20 cellular contexts compared by ENCODE assay signal in the genomic region with DNA sequence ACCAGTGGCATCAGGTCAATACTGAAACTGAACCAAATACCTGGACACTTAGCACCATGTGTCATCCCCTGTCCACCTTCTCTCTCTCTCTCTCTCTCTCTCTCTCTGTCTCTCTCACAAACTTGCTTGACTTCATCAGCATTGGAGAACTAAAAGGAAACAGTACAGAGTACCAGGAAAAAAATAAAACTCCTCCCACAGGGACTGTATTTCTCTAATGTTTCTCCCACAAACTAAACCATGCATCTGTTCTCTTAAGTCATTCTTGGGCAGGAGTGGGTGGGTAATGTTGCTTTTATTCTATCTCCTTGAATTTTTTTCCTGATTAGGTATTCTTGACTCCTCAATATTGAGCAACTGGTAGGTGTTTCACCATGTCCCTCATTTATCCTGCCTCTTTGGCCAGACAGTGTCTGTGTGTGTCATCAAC.
DNase-seq lines count a peak whose midpoint lies in the region; ATAC-seq, FAIRE-seq and TF ChIP-seq lines count a peak whose summit lies in the region.
"Had no signal": no experiment of that assay in that cellular context is flagged by ENCODE, and none has a peak within 500 bp of the region (broad histone marks: within the 10 kb centered on the region; RNA-seq: fewer than 3 reads in every experiment).

No MANE protein-coding gene starts in this region.

- no peak overlapping the region for H3K9ac ChIP-seq in astrocyte (ENCODE audit: low read length)

- DNase-seq in AG09309 (ENCODE audit: low read depth): peak; percentile 27
- peak; percentile 30 for DNase-seq in HCEC 1CT
- DNase-seq in astrocyte (ENCODE audit: low read depth): peak; percentile 65
- DNase-seq in foreskin keratinocyte: peak; percentile 50 to 51
- no peak for DNase-seq in OCI-LY7 (ENCODE audit: low spot score)
- no peak for DNase-seq in left colon
- no peak for DNase-seq in stimulated activated CD8-positive, alpha-beta memory T cell treated with anti-CD3 and anti-CD28 coated beads, Interleukin-4, amount 100 ng/mL, for 48 hours
- DNase-seq: activated CD4-positive, alpha-beta T cell treated with anti-CD3 and anti-CD28 coated beads for 48 hours; activated CD8-positive, alpha-beta memory T cell treated with anti-CD3 and anti-CD28 coated beads, Interleukin-2, amount 10 ng/mL, durations not matched to agents 7 days and 5 days; endodermal cell; islet precursor cell; NCI-H146; NCI-H2171; NCI-H526 treated with DMSO at 0.1 percent for 48 hours; SHP77 treated with DMSO at 0.1 percent for 48 hours had no signal

- ATAC-seq in foreskin keratinocyte: no peak
- ATAC-seq in left colon: no peak
- ATAC-seq in HG03378 (IDR thresholded peaks at IDR 0.05; ENCODE audit: unreplicated experiment): no peak
- ATAC-seq: activated CD8-positive, alpha-beta memory T cell treated with anti-CD3 and anti-CD28 coated beads, Interleukin-2, amount 10 ng/mL, durations not matched to agents 7 days and 5 days had no signal

- no peaks in the 10 kb centered on the region for H4K20me1 ChIP-seq in astrocyte (ENCODE audit: insufficient read depth, low read length)
- no peaks in the 10 kb centered on the region for H4K20me1 ChIP-seq in OCI-LY7 (ENCODE audit: insufficient read depth, low read length)

- H3K9me2 ChIP-seq in OCI-LY7 (ENCODE audit: insufficient read depth, low read length): no peaks in the 10 kb centered on the region

- CTCF ChIA-PET in OCI-LY7 (lab: Charles Lee; ENCODE audit: unreplicated experiment): no interaction called here

- H3K4me1 Mint-ChIP-seq in astrocyte (ENCODE audit: low read depth, unreplicated experiment): peaks cover 7% of the 10 kb centered on the region
- H3K4me1 Mint-ChIP-seq: activated CD8-positive, alpha-beta memory T cell treated with anti-CD3 and anti-CD28 coated beads, Interleukin-2, amount 10 ng/mL, durations not matched to agents 7 days and 5 days had no signal

- BruUV-seq in OCI-LY7 (replicated peaks; lab: Mats Ljungman, UMichigan): no TSS peak

- no peaks in the 10 kb centered on the region for H3K9me3 ChIP-seq in astrocyte (ENCODE audit: insufficient read depth, low read depth, low read length)
- H3K9me3 ChIP-seq in OCI-LY7 (ENCODE audit: low read length): no peaks in the 10 kb centered on the region
- H3K9me3 ChIP-seq: right atrium auricular region had no signal

- H3K36me3 ChIP-seq in astrocyte (ENCODE audit: insufficient read depth, low read length): no peaks in the 10 kb centered on the region
- no peaks in the 10 kb centered on the region for H3K36me3 ChIP-seq in OCI-LY7 (ENCODE audit: insufficient read depth, low read length)
- H3K36me3 ChIP-seq: right atrium auricular region had no signal

- H3K4me3 Mint-ChIP-seq in astrocyte (ENCODE audit: unreplicated experiment): no peak overlapping the region
- H3K4me3 Mint-ChIP-seq: activated CD8-positive, alpha-beta memory T cell treated with anti-CD3 and anti-CD28 coated beads, Interleukin-2, amount 10 ng/mL, durations not matched to agents 7 days and 5 days; activated naive CD8-positive, alpha-beta T cell; endodermal cell had no signal

- H3K9me3 Mint-ChIP-seq in astrocyte (ENCODE audit: unreplicated experiment): peaks cover 4% of the 10 kb centered on the region
- H3K9me3 Mint-ChIP-seq: endodermal cell had no signal

- TF ChIP-seq CTCF in AG09309 (IDR thresholded peaks at IDR 0.05; ENCODE audit: control insufficient read depth, insufficient read depth, low read depth, low read length, missing control alignments) (no peak), astrocyte (IDR thresholded peaks at IDR 0.05; ENCODE audit: insufficient read depth, low read depth, low read length) (no peak), foreskin keratinocyte (conservative IDR thresholded peaks at IDR 0.05) (no peak), OCI-LY7 (conservative IDR thresholded peaks at IDR 0.05; ENCODE audit: low read length) (no peak)

- H3K27me3 ChIP-seq in astrocyte (ENCODE audit: insufficient read depth, low read length) (peaks cover under 1% of the 10 kb centered on the region), foreskin keratinocyte (peaks cover 19% of the 10 kb centered on the region)
- H3K27me3 ChIP-seq: right atrium auricular region had no signal

- POLR2A ChIA-PET in OCI-LY7 (lab: Charles Lee): no interaction called here

- no peak for FAIRE-seq in astrocyte (lab: Jason Lieb, UNC)
- FAIRE-seq: frontal cortex had no signal

- H3K27ac ChIP-seq in astrocyte (ENCODE audit: low read depth, low read length) (no peak overlapping the region), foreskin keratinocyte (no peak overlapping the region), OCI-LY7 (ENCODE audit: low read depth, low read length, poor library complexity, severe bottlenecking) (no peak overlapping the region)
- H3K27ac ChIP-seq: right atrium auricular region had no signal

- H3K4me3 ChIP-seq in AG09309 (ENCODE audit: control insufficient read depth, low read depth, low read length): no peak overlapping the region
- no peak overlapping the region for H3K4me3 ChIP-seq in astrocyte (ENCODE audit: insufficient read depth, low read depth, low read length)
- H3K4me3 ChIP-seq in OCI-LY7 (ENCODE audit: low read depth, low read length, poor library complexity, severe bottlenecking): no peak overlapping the region
- H3K4me3 ChIP-seq: lung, right atrium auricular region had no signal

- H3K4me2 ChIP-seq in astrocyte (ENCODE audit: low read length): no peak overlapping the region
- no peak overlapping the region for H3K4me2 ChIP-seq in OCI-LY7 (ENCODE audit: low read length)

- no peak overlapping the region for H3K27ac Mint-ChIP-seq in astrocyte (ENCODE audit: unreplicated experiment)
- H3K27ac Mint-ChIP-seq: activated CD8-positive, alpha-beta memory T cell treated with anti-CD3 and anti-CD28 coated beads, Interleukin-2, amount 10 ng/mL, durations not matched to agents 7 days and 5 days; activated naive CD8-positive, alpha-beta T cell; endodermal cell had no signal

- H3K36me3 Mint-ChIP-seq in astrocyte (ENCODE audit: low read depth, unreplicated experiment): no peaks in the 10 kb centered on the region
- H3K36me3 Mint-ChIP-seq: activated CD8-positive, alpha-beta memory T cell treated with anti-CD3 and anti-CD28 coated beads, Interleukin-2, amount 10 ng/mL, durations not matched to agents 7 days and 5 days; activated naive CD8-positive, alpha-beta T cell had no signal

- H3K4me1 ChIP-seq in astrocyte (ENCODE audit: insufficient read depth, low read length): peaks cover 16% of the 10 kb centered on the region
- no peaks in the 10 kb centered on the region for H3K4me1 ChIP-seq in foreskin keratinocyte
- H3K4me1 ChIP-seq in OCI-LY7 (ENCODE audit: insufficient read depth, low read length, poor library complexity, severe bottlenecking): no peaks in the 10 kb centered on the region
- H3K4me1 ChIP-seq: right atrium auricular region had no signal

- peaks cover 47% of the 10 kb centered on the region for H3K27me3 Mint-ChIP-seq in astrocyte (ENCODE audit: low read depth, unreplicated experiment)

- no peaks in the 10 kb centered on the region for H3K79me2 ChIP-seq in astrocyte (ENCODE audit: insufficient read depth, low read length)
- no peaks in the 10 kb centered on the region for H3K79me2 ChIP-seq in OCI-LY7 (ENCODE audit: insufficient read depth, low read depth, low read length)

- intact Hi-C loops in OCI-LY7 (cut with micrococcal nuclease; ENCODE audit: unreplicated experiment) (no loop called here), left colon (cut with DNase I, micrococcal nuclease) (no loop called here)

- H2AFZ ChIP-seq in astrocyte (ENCODE audit: low read depth, low read length): no peak overlapping the region
- H2AFZ ChIP-seq in OCI-LY7 (ENCODE audit: low read length): no peak overlapping the region

Comparison
In these comparisons a context has a peak if more than half of its experiments do, and no peak if none do; other contexts are left out.
1. DNase-seq: peak in AG09309 (single experiment), HCEC 1CT (single experiment), astrocyte (single experiment) and foreskin keratinocyte (2 of 2); none in OCI-LY7 (single experiment), left colon (0 of 2) and stimulated activated CD8-positive, alpha-beta memory T cell treated with anti-CD3 and anti-CD28 coated beads, Interleukin-4, amount 100 ng/mL, for 48 hours (single experiment).